Comparison of ENCODE assay signal across 1 cellular context in the genomic region with DNA sequence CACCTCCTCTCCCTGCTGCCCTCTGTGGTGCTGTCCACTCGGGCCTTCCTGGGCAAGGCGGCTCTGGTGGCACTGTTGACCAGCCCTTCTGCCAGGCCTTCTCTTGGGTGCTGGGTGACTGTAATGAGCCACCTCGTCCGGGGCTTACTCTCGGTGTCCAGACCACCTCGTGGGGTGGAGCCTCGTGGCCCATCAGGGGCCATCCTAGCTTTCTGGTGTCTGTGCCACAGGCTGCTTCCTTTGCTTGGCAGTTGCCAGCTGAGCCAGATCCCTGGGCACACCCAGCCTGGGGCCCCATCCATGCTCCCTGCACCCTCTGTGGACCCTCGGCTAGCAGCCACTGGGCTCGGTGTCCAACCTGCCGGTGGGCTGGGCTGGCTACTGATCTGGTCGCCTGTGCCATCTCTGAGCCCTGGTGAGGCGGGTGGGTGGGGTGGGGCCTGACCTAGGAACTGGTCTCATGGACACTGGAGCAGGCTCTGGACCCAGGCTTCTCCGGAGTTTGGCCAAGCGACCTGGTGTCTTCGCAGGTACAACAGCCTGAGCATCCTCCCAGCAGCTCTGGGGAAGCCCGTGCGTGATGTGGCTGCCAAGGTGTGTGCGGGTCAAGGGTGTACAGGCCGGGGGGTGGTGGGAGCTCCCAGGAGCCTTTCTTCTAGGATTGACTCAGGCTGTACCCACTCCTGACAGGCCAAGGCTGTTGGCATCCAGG.
TF ChIP-seq lines count a peak whose summit lies in the region.

No MANE protein-coding gene starts in this region.

TF ChIP-seq in WTC11, 78 proteins besides CTCF, POLR2A, EP300 and RAD21 (continued from another document):
- no peak for TF ChIP-seq ZNF138 (CRISPR knock-in tag; conservative IDR thresholded peaks at IDR 0.05)
- no peak for TF ChIP-seq CBFB (CRISPR knock-in tag; IDR thresholded peaks at IDR 0.05; ENCODE audit: low read depth)
- TF ChIP-seq NR3C1 (CRISPR knock-in tag; conservative IDR thresholded peaks at IDR 0.05; ENCODE audit: low read depth) = no peak
- no peak for TF ChIP-seq ELF4 (CRISPR knock-in tag; IDR thresholded peaks at IDR 0.05; ENCODE audit: low read depth)
- no peak for TF ChIP-seq JUN (CRISPR knock-in tag; IDR thresholded peaks at IDR 0.05)
